8 cellular contexts compared by ENCODE assay signal in genomic region chr2:27583390-27583915, GRCh38. TPM values are rescaled to one million over a fixed set of nuclear protein-coding genes. Genes with fewer than 3 reads are reported as not detected.
DNase-seq lines count a peak whose midpoint lies in the region; ATAC-seq and TF ChIP-seq lines count a peak whose summit lies in the region.

No MANE protein-coding gene starts in this region.

- CTCF ChIA-PET in activated B cell treated with CpG ODN at 0.5 μM for 24 hours (lab: Charles Lee): no interaction called here

- no peak for DNase-seq in stimulated activated naive CD8-positive, alpha-beta T cell treated with anti-CD3 and anti-CD28 coated beads, Interleukin-15, Interleukin-2, amounts not matched to agents 100 U/mL and 50 U/mL, for 24 hours
- no peak for DNase-seq in activated B cell treated with CpG ODN at 0.5 μM for 24 hours
- no peak for DNase-seq in glutamatergic neuron

- no peaks in the 10 kb centered on the region for H3K36me3 ChIP-seq in skeletal muscle satellite cell (ENCODE audit: insufficient read depth, low read length)

- peak overlapping the region; percentile 91 for H3K4me3 Mint-ChIP-seq in stimulated activated naive CD8-positive, alpha-beta T cell treated with anti-CD3 and anti-CD28 coated beads, Interleukin-15, Interleukin-2, amounts not matched to agents 100 ng/mL and 50 ng/mL, for 24 hours
- H3K4me3 Mint-ChIP-seq in activated B cell treated with CpG ODN at 0.5 μM for 24 hours (peak overlapping the region; percentile 97), glutamatergic neuron (ENCODE audit: unreplicated experiment) (peak overlapping the region; percentile 99)

- peaks cover 7% of the 10 kb centered on the region for H3K9me3 Mint-ChIP-seq in stimulated activated naive CD8-positive, alpha-beta T cell treated with anti-CD3 and anti-CD28 coated beads, Interleukin-15, Interleukin-2, amounts not matched to agents 100 ng/mL and 50 ng/mL, for 24 hours
- H3K9me3 Mint-ChIP-seq in activated B cell treated with CpG ODN at 0.5 μM for 24 hours (peaks cover 17% of the 10 kb centered on the region), glutamatergic neuron (ENCODE audit: unreplicated experiment) (peaks cover 19% of the 10 kb centered on the region)

- no peaks in the 10 kb centered on the region for H3K27me3 Mint-ChIP-seq in stimulated activated naive CD8-positive, alpha-beta T cell treated with anti-CD3 and anti-CD28 coated beads, Interleukin-15, Interleukin-2, amounts not matched to agents 100 ng/mL and 50 ng/mL, for 24 hours
- H3K27me3 Mint-ChIP-seq in activated B cell treated with CpG ODN at 0.5 μM for 24 hours (peaks cover 2% of the 10 kb centered on the region), glutamatergic neuron (ENCODE audit: unreplicated experiment) (peaks cover 8% of the 10 kb centered on the region)

- peaks cover 26% of the 10 kb centered on the region for H3K4me1 ChIP-seq in skeletal muscle satellite cell (ENCODE audit: control insufficient read depth, insufficient read depth, low read length)

- TF ChIP-seq CTCF in activated B cell treated with CpG ODN at 0.5 μM for 24 hours (IDR thresholded peaks at IDR 0.05) (no peak), glutamatergic neuron (IDR thresholded peaks at IDR 0.05; ENCODE audit: partially characterized antibody, unreplicated experiment) (no peak)

- TF ChIP-seq POLR2A in GM18505 (IDR thresholded peaks at IDR 0.05; ENCODE audit: borderline replicate concordance, extremely low read depth, insufficient read depth, insufficient read length): no peak

- intact Hi-C loops in activated B cell treated with CpG ODN at 0.5 μM for 24 hours (cut with micrococcal nuclease): loop anchor here (1.0 to 10.0 kb wide), 5 partner anchors 46 to 499 kb away; partner anchors contain the start of genes CAD, CCDC121, GPN1 and GTF3C2

- H3K27ac Mint-ChIP-seq in stimulated activated naive CD8-positive, alpha-beta T cell treated with anti-CD3 and anti-CD28 coated beads, Interleukin-15, Interleukin-2, amounts not matched to agents 100 ng/mL and 50 ng/mL, for 24 hours: peak overlapping the region; percentile 89
- H3K27ac Mint-ChIP-seq in activated B cell treated with CpG ODN at 0.5 μM for 24 hours (peak overlapping the region; percentile 90), glutamatergic neuron (ENCODE audit: unreplicated experiment) (peak overlapping the region; percentile 90)

- peak overlapping the region; percentile 92 for H3K4me2 ChIP-seq in skeletal muscle satellite cell (ENCODE audit: low read length)

- H3K9me3 ChIP-seq in skeletal muscle satellite cell (replicated peaks; ENCODE audit: low read length): peaks cover 5% of the 10 kb centered on the region

- peaks cover 52% of the 10 kb centered on the region for H3K4me1 Mint-ChIP-seq in stimulated activated naive CD8-positive, alpha-beta T cell treated with anti-CD3 and anti-CD28 coated beads, Interleukin-15, Interleukin-2, amounts not matched to agents 100 ng/mL and 50 ng/mL, for 24 hours (ENCODE audit: low read depth)
- H3K4me1 Mint-ChIP-seq in activated B cell treated with CpG ODN at 0.5 μM for 24 hours (peaks cover 50% of the 10 kb centered on the region), glutamatergic neuron (ENCODE audit: low read depth, unreplicated experiment) (peaks cover 10% of the 10 kb centered on the region)

- POLR2A ChIA-PET in activated B cell treated with CpG ODN at 0.5 μM for 24 hours (lab: Charles Lee): interaction anchor here (0.6 to 1.5 kb wide), 8 partner anchors 9 to 1287 kb away, joined by 3 to 7 read pairs (median 5); partner anchors contain the start of genes CCDC121, GPN1, PPM1G and SLC4A1AP

- H3K9ac ChIP-seq in skeletal muscle satellite cell (ENCODE audit: low read depth, low read length): peak overlapping the region; percentile 83

- no peak for ATAC-seq in stimulated activated naive CD8-positive, alpha-beta T cell treated with anti-CD3 and anti-CD28 coated beads, Interleukin-15, Interleukin-2, amounts not matched to agents 100 U/mL and 50 U/mL, for 24 hours
- ATAC-seq in activated B cell treated with CpG ODN at 0.5 μM for 24 hours (ENCODE audit: low read depth) (no peak), GM18505 (IDR thresholded peaks at IDR 0.05; ENCODE audit: unreplicated experiment) (no peak), HG03520 (IDR thresholded peaks at IDR 0.05; ENCODE audit: unreplicated experiment) (no peak), HG03460 (IDR thresholded peaks at IDR 0.05; ENCODE audit: unreplicated experiment) (no peak)

- H3K36me3 Mint-ChIP-seq in stimulated activated naive CD8-positive, alpha-beta T cell treated with anti-CD3 and anti-CD28 coated beads, Interleukin-15, Interleukin-2, amounts not matched to agents 100 ng/mL and 50 ng/mL, for 24 hours (ENCODE audit: low read depth): peaks cover 25% of the 10 kb centered on the region
- H3K36me3 Mint-ChIP-seq in activated B cell treated with CpG ODN at 0.5 μM for 24 hours (ENCODE audit: low read depth) (peaks cover 29% of the 10 kb centered on the region), glutamatergic neuron (ENCODE audit: unreplicated experiment) (peaks cover 29% of the 10 kb centered on the region)

- H3K27me3 ChIP-seq in skeletal muscle satellite cell (ENCODE audit: control insufficient read depth, insufficient read depth, low read length): no peaks in the 10 kb centered on the region

- H3K4me3 ChIP-seq in skeletal muscle satellite cell (ENCODE audit: low read length): peak overlapping the region; percentile 74

RNA-seq across cellular contexts. Expression of gene ZNF512, which starts 0.6 kb away (rescaled TPM):
- total RNA-seq in activated B cell treated with CpG ODN at 0.5 μM for 24 hours: 45.4 and 48.7 TPM in 2 replicates
- 93.1 TPM for total RNA-seq in glutamatergic neuron (ENCODE audit: unreplicated experiment)
- 15.5 and 18.8 TPM in 2 replicates for total RNA-seq in skeletal muscle satellite cell (2012; rRNA removed)

RNA-seq across cellular contexts. Expression of gene CCDC121, which starts 45.4 kb away (rescaled TPM):
- total RNA-seq in activated B cell treated with CpG ODN at 0.5 μM for 24 hours (0.69 and 0.71 TPM in 2 replicates), glutamatergic neuron (ENCODE audit: unreplicated experiment) (5.3 TPM)
- total RNA-seq in skeletal muscle satellite cell (2012; rRNA removed): 0.25 and 1.1 TPM in 2 replicates

RNA-seq across cellular contexts. Expression of gene GPN1, which starts 45.4 kb away (rescaled TPM):
- total RNA-seq in activated B cell treated with CpG ODN at 0.5 μM for 24 hours: 36.9 and 39.3 TPM in 2 replicates
- total RNA-seq in glutamatergic neuron (ENCODE audit: unreplicated experiment): 37.5 TPM
- 44.6 and 48.5 TPM in 2 replicates for total RNA-seq in skeletal muscle satellite cell (2012; rRNA removed)
